ENCODE assay signal across 34 cellular contexts in genomic region chr14:106807493-106807892, GRCh38.
"Had no signal": no experiment of that assay in that cellular context is flagged by ENCODE, and none has a peak within 500 bp of the region (broad histone marks: within the 10 kb centered on the region; RNA-seq: fewer than 3 reads in every experiment).

No MANE protein-coding gene starts in this region.

- H3K9ac ChIP-seq: KMS-11 had no signal

- H3K4me3 ChIP-seq: MG63 had no signal

- H3K9me3 ChIP-seq: MG63 had no signal

- H3K27ac ChIP-seq: KMS-11 had no signal

- H3K36me3 ChIP-seq: MG63 had no signal

- DNase-seq: Karpas-422, Kasumi-1, MG63, MM.1S, MV-4-11, NCI-H1048, NCI-H1092, NCI-H1092 treated with DMSO at 0.1 percent for 48 hours, NCI-H1105, NCI-H1105 treated with DMSO at 0.1 percent for 48 hours, NCI-H1417, NCI-H1417 treated with DMSO at 0.1 percent for 48 hours, NCI-H1436, NCI-H1436 treated with DMSO at 0.1 percent for 48 hours, NCI-H146, NCI-H1694, NCI-H1694 treated with DMSO at 0.1 percent for 48 hours, NCI-H187, NCI-H187 treated with DMSO at 0.1 percent for 48 hours, NCI-H1930, NCI-H2029, NCI-H2029 treated with DMSO at 0.1 percent for 48 hours, NCI-H2081, NCI-H2081 treated with DMSO at 0.1 percent for 48 hours, NCI-H2107, NCI-H2171, NCI-H2171 treated with DMSO at 0.1 percent for 48 hours, NCI-H2227 treated with DMSO at 0.1 percent for 48 hours, NCI-H226, NCI-H345, NCI-H446, NCI-H446 treated with DMSO at 0.1 percent for 48 hours, NCI-H510A had no signal

- H3K27me3 ChIP-seq: MG63 had no signal
